Comparison of ENCODE assay signal across 1 cellular context in the genomic region with DNA sequence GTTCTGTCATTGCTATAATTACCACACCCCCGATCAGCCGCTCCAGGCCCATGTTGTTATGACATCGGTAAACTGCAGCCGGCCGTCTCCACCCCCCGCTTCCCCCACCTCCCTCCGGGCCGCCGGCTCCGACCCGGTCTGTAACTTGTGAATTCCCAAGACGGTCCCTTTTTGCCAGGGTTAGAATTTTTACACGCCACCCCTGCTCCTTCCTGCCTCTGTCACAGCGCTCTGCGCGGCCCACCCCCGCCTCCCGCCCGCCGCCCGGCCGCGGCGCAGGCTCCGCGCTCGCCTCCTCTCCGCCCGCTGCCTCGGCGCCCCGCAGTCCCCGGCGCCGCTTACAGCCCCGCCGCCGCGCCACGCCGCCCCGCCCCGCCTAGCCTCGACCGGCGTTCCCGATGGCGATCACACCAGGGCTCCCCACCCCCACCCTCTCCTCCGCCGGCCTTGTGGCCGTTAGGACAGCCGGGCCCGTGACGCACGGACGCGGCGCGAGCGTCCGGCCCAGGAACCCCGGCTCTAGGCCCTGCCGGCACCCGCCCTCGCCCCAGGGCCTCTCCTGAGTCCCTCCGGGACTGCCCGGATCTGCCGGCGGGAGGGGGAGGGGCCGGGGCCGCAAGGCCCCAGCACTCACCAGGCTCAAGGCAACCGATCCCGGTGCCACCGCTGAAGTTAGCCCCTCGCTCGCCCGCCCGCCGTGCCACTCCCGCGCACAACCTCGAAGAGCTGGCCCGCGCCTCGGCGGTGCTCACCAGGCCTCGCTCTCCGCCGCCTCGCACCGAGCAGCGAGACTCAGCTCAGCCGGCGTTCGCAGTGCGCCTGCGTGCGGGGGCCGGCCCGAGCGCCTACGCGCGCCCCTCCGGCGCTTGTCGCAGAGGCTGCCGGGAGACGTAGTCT.
TF ChIP-seq lines count a peak whose summit lies in the region.

KPNA1 (minus strand) TSS at position 817 of the 897 bp plus-strand sequence. CDS start 18,374 bp downstream, outside the sequence.

TF ChIP-seq in HepG2, 621 proteins besides CTCF, POLR2A, EP300 and RAD21 (continued from another document and continues in another):
- TF ChIP-seq, protein P1, sequence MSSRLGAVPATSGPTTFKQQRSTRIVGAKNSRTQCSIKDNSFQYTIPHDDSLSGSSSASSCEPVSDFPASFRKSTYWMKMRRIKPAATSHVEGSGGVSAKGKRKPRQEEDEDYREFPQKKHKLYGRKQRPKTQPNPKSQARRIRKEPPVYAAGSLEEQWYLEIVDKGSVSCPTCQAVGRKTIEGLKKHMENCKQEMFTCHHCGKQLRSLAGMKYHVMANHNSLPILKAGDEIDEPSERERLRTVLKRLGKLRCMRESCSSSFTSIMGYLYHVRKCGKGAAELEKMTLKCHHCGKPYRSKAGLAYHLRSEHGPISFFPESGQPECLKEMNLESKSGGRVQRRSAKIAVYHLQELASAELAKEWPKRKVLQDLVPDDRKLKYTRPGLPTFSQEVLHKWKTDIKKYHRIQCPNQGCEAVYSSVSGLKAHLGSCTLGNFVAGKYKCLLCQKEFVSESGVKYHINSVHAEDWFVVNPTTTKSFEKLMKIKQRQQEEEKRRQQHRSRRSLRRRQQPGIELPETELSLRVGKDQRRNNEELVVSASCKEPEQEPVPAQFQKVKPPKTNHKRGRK (CRISPR knock-in tag; IDR thresholded peaks at IDR 0.05), result no peak
- TF ChIP-seq HMG20B (CRISPR knock-in tag; conservative IDR thresholded peaks at IDR 0.05) (no peak), CBX1 (IDR thresholded peaks at IDR 0.05; ENCODE audit: low read depth) (no peak), FLYWCH1 (CRISPR knock-in tag; IDR thresholded peaks at IDR 0.05) (no peak), ZNF274 (CRISPR knock-in tag; IDR thresholded peaks at IDR 0.05) (no peak), ZNF503 (CRISPR knock-in tag; IDR thresholded peaks at IDR 0.05) (no peak), ZNF616 (CRISPR knock-in tag; IDR thresholded peaks at IDR 0.05; ENCODE audit: low read depth) (0 out of 2 replicates have a peak, but pooled peaks have one; percentile 48), ZNF230 (CRISPR knock-in tag; IDR thresholded peaks at IDR 0.05) (peak; percentile 94), ZNF329 (CRISPR knock-in tag; IDR thresholded peaks at IDR 0.05; ENCODE audit: low read depth) (peak; percentile 65; the same call in 1 of the 2 replicates), SKI (IDR thresholded peaks at IDR 0.05; ENCODE audit: partially characterized antibody) (peak; percentile 69), ZNF12 (CRISPR knock-in tag; IDR thresholded peaks at IDR 0.05) (no peak), TARDBP (CRISPR knock-in tag; IDR thresholded peaks at IDR 0.05) (peak; percentile 71; the same call in 1 of the 2 replicates), GABPB1 (CRISPR knock-in tag; IDR thresholded peaks at IDR 0.05) (peak; percentile 85; the same call in 1 of the 2 replicates), SUZ12 (IDR thresholded peaks at IDR 0.05; ENCODE audit: low read depth, low read length) (peak; percentile 65), NBN (conservative IDR thresholded peaks at IDR 0.05) (no peak), SP2 (CRISPR knock-in tag; IDR thresholded peaks at IDR 0.05) (no peak; the same call in 1 of the 2 replicates), TAF1 (CRISPR knock-in tag; IDR thresholded peaks at IDR 0.05) (peak; percentile 82), RFXANK (CRISPR knock-in tag; IDR thresholded peaks at IDR 0.05) (no peak), ELF3 (CRISPR knock-in tag; IDR thresholded peaks at IDR 0.05) (no peak), ZNF281 (CRISPR knock-in tag; IDR thresholded peaks at IDR 0.05; ENCODE audit: borderline replicate concordance) (peak; percentile 75), HOXA5 (CRISPR knock-in tag; IDR thresholded peaks at IDR 0.05) (peak; percentile 43; the same call in 1 of the 2 replicates), LBX2 (CRISPR knock-in tag; IDR thresholded peaks at IDR 0.05; ENCODE audit: borderline replicate concordance) (0 out of 2 replicates have a peak, but pooled peaks have one; percentile 54), TRIM22 (IDR thresholded peaks at IDR 0.05) (no peak), MBD4 (IDR thresholded peaks at IDR 0.05; ENCODE audit: borderline replicate concordance, low read length) (no peak), SPEN (CRISPR knock-in tag; IDR thresholded peaks at IDR 0.05; ENCODE audit: low read depth) (peak; percentile 89), ZNF883 (CRISPR knock-in tag; IDR thresholded peaks at IDR 0.05; ENCODE audit: not compliant biosample characterization) (peak; percentile 76), PHF8 (CRISPR knock-in tag; IDR thresholded peaks at IDR 0.05) (peak; percentile 95), AHR (CRISPR knock-in tag; IDR thresholded peaks at IDR 0.05) (peak; percentile 79), ZZZ3 (CRISPR knock-in tag; IDR thresholded peaks at IDR 0.05; ENCODE audit: borderline replicate concordance) (no peak), ZNF768 (CRISPR knock-in tag; IDR thresholded peaks at IDR 0.05) (peak; percentile 60; the same call in 1 of the 2 replicates), MTF2 (CRISPR knock-in tag; IDR thresholded peaks at IDR 0.05; ENCODE audit: borderline replicate concordance) (0 out of 2 replicates have a peak, but pooled peaks have one; percentile 60), ZNF672 (CRISPR knock-in tag; IDR thresholded peaks at IDR 0.05) (peak; percentile 25; the same call in 1 of the 2 replicates), ZFP37 (CRISPR knock-in tag; IDR thresholded peaks at IDR 0.05; ENCODE audit: borderline replicate concordance) (no peak), GABPA (IDR thresholded peaks at IDR 0.05; ENCODE audit: low read depth, low read length) (no peak), GABPA (CRISPR knock-in tag; IDR thresholded peaks at IDR 0.05; ENCODE audit: low read depth) (no peak; the same call in 1 of the 2 replicates), ZBTB38 (CRISPR knock-in tag; IDR thresholded peaks at IDR 0.05) (no peak), ZNF546 (CRISPR knock-in tag; conservative IDR thresholded peaks at IDR 0.05) (peak; percentile 51; the same call in 1 of the 2 replicates), CHD2 (IDR thresholded peaks at IDR 0.05; ENCODE audit: low read depth, low read length) (peak; percentile 29; the same call in 1 of the 2 replicates), ZNF83 (CRISPR knock-in tag; IDR thresholded peaks at IDR 0.05; ENCODE audit: borderline replicate concordance) (no peak), FOXA3 (CRISPR knock-in tag; IDR thresholded peaks at IDR 0.05) (no peak), KMT2A (CRISPR knock-in tag; IDR thresholded peaks at IDR 0.05) (peak; percentile 76), TGIF2 (CRISPR knock-in tag; IDR thresholded peaks at IDR 0.05) (no peak)
- TF ChIP-seq, protein P2, sequence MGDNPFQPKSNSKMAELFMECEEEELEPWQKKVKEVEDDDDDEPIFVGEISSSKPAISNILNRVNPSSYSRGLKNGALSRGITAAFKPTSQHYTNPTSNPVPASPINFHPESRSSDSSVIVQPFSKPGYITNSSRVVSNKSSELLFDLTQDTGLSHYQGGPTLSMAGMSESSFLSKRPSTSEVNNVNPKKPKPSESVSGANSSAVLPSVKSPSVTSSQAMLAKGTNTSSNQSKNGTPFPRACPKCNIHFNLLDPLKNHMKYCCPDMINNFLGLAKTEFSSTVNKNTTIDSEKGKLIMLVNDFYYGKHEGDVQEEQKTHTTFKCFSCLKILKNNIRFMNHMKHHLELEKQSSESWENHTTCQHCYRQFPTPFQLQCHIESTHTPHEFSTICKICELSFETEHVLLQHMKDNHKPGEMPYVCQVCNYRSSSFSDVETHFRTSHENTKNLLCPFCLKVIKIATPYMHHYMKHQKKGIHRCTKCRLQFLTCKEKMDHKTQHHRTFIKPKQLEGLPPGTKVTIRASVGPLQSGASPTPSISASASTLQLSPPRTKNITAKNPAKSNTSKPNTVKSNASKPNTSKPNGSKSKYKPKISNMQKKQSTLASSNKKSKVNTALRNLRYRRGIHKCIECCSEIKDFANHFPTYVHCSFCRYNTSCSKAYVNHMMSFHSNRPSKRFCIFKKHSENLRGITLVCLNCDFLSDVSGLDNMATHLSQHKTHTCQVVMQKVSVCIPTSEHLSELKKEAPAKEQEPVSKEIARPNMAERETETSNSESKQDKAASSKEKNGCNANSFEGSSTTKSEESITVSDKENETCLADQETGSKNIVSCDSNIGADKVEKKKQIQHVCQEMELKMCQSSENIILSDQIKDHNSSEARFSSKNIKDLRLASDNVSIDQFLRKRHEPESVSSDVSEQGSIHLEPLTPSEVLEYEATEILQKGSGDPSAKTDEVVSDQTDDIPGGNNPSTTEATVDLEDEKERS (CRISPR knock-in tag; IDR thresholded peaks at IDR 0.05), result 0 out of 2 replicates have a peak, but pooled peaks have one; percentile 49
- TF ChIP-seq, protein P3, sequence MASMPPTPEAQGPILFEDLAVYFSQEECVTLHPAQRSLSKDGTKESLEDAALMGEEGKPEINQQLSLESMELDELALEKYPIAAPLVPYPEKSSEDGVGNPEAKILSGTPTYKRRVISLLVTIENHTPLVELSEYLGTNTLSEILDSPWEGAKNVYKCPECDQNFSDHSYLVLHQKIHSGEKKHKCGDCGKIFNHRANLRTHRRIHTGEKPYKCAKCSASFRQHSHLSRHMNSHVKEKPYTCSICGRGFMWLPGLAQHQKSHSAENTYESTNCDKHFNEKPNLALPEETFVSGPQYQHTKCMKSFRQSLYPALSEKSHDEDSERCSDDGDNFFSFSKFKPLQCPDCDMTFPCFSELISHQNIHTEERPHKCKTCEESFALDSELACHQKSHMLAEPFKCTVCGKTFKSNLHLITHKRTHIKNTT (CRISPR knock-in tag; IDR thresholded peaks at IDR 0.05), result no peak
- TF ChIP-seq, protein P4, sequence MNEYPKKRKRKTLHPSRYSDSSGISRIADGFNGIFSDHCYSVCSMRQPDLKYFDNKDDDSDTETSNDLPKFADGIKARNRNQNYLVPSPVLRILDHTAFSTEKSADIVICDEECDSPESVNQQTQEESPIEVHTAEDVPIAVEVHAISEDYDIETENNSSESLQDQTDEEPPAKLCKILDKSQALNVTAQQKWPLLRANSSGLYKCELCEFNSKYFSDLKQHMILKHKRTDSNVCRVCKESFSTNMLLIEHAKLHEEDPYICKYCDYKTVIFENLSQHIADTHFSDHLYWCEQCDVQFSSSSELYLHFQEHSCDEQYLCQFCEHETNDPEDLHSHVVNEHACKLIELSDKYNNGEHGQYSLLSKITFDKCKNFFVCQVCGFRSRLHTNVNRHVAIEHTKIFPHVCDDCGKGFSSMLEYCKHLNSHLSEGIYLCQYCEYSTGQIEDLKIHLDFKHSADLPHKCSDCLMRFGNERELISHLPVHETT (CRISPR knock-in tag; conservative IDR thresholded peaks at IDR 0.05), result peak; percentile 53; the same call in 1 of the 2 replicates
- TF ChIP-seq, protein P5, sequence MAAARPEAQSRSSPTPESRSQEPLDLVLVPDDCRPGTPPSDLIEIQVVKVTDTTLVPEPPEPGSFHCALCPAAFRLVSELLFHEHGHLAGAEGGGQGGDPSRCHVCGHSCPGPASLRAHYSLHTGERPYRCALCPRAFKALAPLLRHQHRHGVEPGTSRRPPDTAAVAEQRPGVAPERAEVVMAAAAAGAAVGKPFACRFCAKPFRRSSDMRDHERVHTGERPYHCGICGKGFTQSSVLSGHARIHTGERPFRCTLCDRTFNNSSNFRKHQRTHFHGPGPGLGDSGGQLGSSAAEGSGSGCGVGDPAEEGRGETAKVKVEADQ (CRISPR knock-in tag; IDR thresholded peaks at IDR 0.05; ENCODE audit: borderline replicate concordance), result no peak
